ENCODE assay signal across 8 cellular contexts in the genomic region with DNA sequence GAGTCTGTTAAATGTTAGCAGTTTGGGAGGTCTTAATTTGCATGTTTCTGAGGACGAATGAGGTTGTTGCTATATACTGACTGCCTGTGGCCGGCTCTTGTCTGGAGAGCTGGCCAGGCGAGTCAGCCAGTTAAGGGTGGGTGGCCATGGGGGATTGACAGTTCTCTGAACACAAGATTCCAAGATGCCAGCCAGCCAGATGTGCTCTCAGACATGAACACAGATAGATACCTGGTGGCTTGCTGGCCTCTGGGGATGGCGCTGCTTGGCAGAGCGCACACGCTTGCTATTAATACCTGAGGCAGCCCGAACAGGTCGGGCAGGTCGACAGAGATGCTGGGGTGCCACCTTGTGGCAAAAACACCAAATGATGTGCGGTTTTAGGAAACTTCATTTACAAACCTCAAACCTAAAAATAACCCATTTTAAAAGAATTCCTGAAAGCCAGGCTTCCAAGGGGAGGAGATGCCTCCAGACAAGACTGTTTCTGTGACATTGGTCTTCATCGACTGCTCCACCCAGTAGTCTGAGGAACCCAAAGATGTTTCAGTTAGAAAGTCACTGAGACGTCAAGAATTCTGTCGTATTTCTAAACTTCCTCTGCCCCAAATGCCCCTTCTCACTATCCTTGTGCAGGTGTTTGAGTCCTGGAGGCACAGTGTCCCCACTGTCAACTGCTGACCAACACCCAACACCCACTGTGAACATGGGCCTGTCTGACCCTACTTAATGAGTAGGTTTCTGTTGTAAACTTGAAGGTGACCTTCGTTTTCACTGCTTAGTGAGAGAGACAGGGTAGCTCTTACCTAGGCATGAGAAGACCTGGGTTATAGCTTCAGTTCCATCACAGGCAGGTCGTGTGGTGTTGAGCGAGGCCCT.
DNase-seq lines count a peak whose midpoint lies in the region; ATAC-seq and TF ChIP-seq lines count a peak whose summit lies in the region.

No MANE protein-coding gene starts in this region.

- DNase-seq in AG04450 (ENCODE audit: low read depth, low spot score) (no peak), RPMI8226 (peak; percentile 66), head of caudate nucleus (peak; percentile 46 to 85 (median 70)), renal cortical epithelial cell (ENCODE audit: low read depth) (peak; percentile 45), 8988T (no peak)
- peak; percentile 62 for DNase-seq in activated gamma-delta T cell treated with anti-CD3 and anti-CD28 coated beads, Interleukin-2, amount 50 U/mL, for 16 hours (ENCODE audit: low read depth)

- H3K27me3 ChIP-seq in AG04450 (ENCODE audit: control insufficient read depth, insufficient read depth, low read length): no peaks in the 10 kb centered on the region

- no peak overlapping the region for H3K27ac ChIP-seq in AG04450 (ENCODE audit: low read depth, low read length)

- peak; percentile 74 for TF ChIP-seq CTCF in AG04450 (IDR thresholded peaks at IDR 0.05; ENCODE audit: low read depth, low read length)

- POLR2A ChIA-PET in AG04450 (lab: Yijun Ruan, JAX): no interaction called here

- ATAC-seq in GM18502 (IDR thresholded peaks at IDR 0.05; ENCODE audit: poor library complexity, unreplicated experiment) (peak; percentile 64), HG03460 (IDR thresholded peaks at IDR 0.05; ENCODE audit: unreplicated experiment) (peak; percentile 59)

- CTCF ChIA-PET in AG04450 (lab: Charles Lee): interaction anchor here (0.6 to 4.0 kb wide), 4 partner anchors 145 to 175 kb away, joined by 3 to 46 read pairs (median 4); a partner anchor contains a TSS

- H3K4me3 ChIP-seq in AG04450 (ENCODE audit: low read depth, low read length): no peak overlapping the region

- no peaks in the 10 kb centered on the region for H3K9me3 ChIP-seq in AG04450 (ENCODE audit: control insufficient read depth, insufficient read depth, low read length)

- intact Hi-C loops in head of caudate nucleus (cut with DNase I): loop anchor here (5.0 to 10.0 kb wide), 2 partner anchors 152 to 335 kb away; a partner anchor contains a TSS

Comparison
In these comparisons a context has a peak if more than half of its experiments do, and no peak if none do; other contexts are left out.
1. DNase-seq: peak in RPMI8226 (single experiment), activated gamma-delta T cell treated with anti-CD3 and anti-CD28 coated beads, Interleukin-2, amount 50 U/mL, for 16 hours (single experiment), head of caudate nucleus (42 of 42) and renal cortical epithelial cell (single experiment); none in AG04450 (single experiment) and 8988T (single experiment).